26 cellular contexts compared by ENCODE assay signal in the genomic region with DNA sequence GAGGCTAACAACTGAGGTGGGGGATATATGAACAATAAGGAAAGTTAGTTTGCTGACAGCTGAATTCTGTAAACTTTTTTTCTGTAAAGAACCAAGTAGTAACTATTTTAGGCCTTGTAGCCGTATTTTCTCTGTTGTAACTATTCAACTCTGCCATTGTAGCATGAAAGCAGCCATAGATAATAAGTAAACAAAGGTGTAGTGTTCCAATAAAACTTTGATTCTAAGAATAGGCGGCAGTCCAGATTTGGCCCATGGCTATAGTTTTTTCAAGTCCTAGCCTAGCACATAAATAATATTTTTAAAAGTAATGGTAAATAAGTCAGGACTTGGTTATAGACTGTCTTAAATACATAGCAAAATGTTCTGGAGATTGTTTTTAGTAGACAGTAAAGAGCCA.
"Had no signal": no experiment of that assay in that cellular context is flagged by ENCODE, and none has a peak within 500 bp of the region (broad histone marks: within the 10 kb centered on the region; RNA-seq: fewer than 3 reads in every experiment).

No MANE protein-coding gene starts in this region.

- H3K27ac ChIP-seq: stomach, suprapubic skin, testis, thoracic aorta, thyroid gland, tibial artery, tibial nerve, transverse colon, upper lobe of left lung, upper lobe of right lung, uterus, vagina had no signal

- H3K9me3 ChIP-seq: testis, thyroid gland, tibial artery, transverse colon, upper lobe of left lung, upper lobe of right lung, uterus, vagina had no signal

- DNase-seq: stimulated activated CD4-positive, alpha-beta T cell treated with anti-CD3 and anti-CD28 coated beads, Interleukin-2, amount 100 ng/mL, for 48 hours; stimulated activated CD4-positive, alpha-beta T cell treated with anti-CD3 and anti-CD28 coated beads, Interleukin-4, amount 100 ng/mL, for 1 hour; stimulated activated CD4-positive, alpha-beta T cell treated with anti-CD3 and anti-CD28 coated beads, Interleukin-4, amount 100 ng/mL, for 24 hours; stimulated activated CD4-positive, alpha-beta T cell treated with anti-CD3 and anti-CD28 coated beads, Interleukin-4, amount 100 ng/mL, for 4 hours; stimulated activated CD8-positive, alpha-beta memory T cell treated with anti-CD3 and anti-CD28 coated beads, Interleukin-4, amount 100 ng/mL, for 48 hours; stimulated activated naive B cell treated with anti-CD40 and anti-IgM and Interleukin-4, amounts not matched to agents 10 μg/mL and 1 μg/mL and 100 μg/mL, for 72 hours; stimulated activated naive CD4-positive, alpha-beta T cell; stimulated activated naive CD4-positive, alpha-beta T cell treated with Interleukin-2 at 50 U/mL for 16 hours; stimulated activated naive CD8-positive, alpha-beta T cell treated with anti-CD3 and anti-CD28 coated beads, Interleukin-15, amount 100 ng/mL, for 72 hours; stimulated activated naive CD8-positive, alpha-beta T cell treated with anti-CD3 and anti-CD28 coated beads, Interleukin-15, Interleukin-2, amounts not matched to agents 100 U/mL and 50 U/mL, for 24 hours; stomach; substantia nigra; testis; thyroid gland; tibial artery; transverse colon; trophoblast cell; upper lobe of left lung; upper lobe of right lung; uterus had no signal

- H3K36me3 ChIP-seq: suprapubic skin, thoracic aorta, thyroid gland, transverse colon, upper lobe of left lung, upper lobe of right lung, uterus, vagina had no signal

- H3K4me1 ChIP-seq: stomach, suprapubic skin, testis, thyroid gland, tibial artery, tibial nerve, upper lobe of left lung, upper lobe of right lung, uterus, vagina had no signal

- H3K27me3 ChIP-seq: stomach, suprapubic skin, testis, thyroid gland, tibial artery, tibial nerve, transverse colon, upper lobe of left lung, upper lobe of right lung, uterus, vagina had no signal

- ATAC-seq: stimulated activated effector memory CD8-positive, alpha-beta T cell treated with anti-CD3 and anti-CD28 coated beads, Interleukin-12 subunit alpha, Interleukin-12 subunit beta, amount 100 ng/mL, for 72 hours; stimulated activated memory B cell treated with anti-CD40 and anti-IgM and Interleukin-4, amounts not matched to agents 10 μg/mL and 1 μg/mL and 100 μg/mL, for 72 hours; stimulated activated naive B cell treated with anti-CD40 and anti-IgM and Interleukin-4, amounts not matched to agents 10 μg/mL and 1 μg/mL and 100 μg/mL, for 72 hours; stimulated activated naive CD8-positive, alpha-beta T cell treated with anti-CD3 and anti-CD28 coated beads, Interleukin-15, amount 100 ng/mL, for 72 hours; stimulated activated naive CD8-positive, alpha-beta T cell treated with anti-CD3 and anti-CD28 coated beads, Interleukin-15, Interleukin-2, amounts not matched to agents 100 U/mL and 50 U/mL, for 24 hours; upper lobe of right lung had no signal

- H3K4me3 ChIP-seq: stomach, suprapubic skin, testis, thoracic aorta, thyroid gland, tibial artery, tibial nerve, transverse colon, upper lobe of left lung, upper lobe of right lung, uterus, vagina had no signal
